23 cellular contexts compared by ENCODE assay signal in the genomic region with DNA sequence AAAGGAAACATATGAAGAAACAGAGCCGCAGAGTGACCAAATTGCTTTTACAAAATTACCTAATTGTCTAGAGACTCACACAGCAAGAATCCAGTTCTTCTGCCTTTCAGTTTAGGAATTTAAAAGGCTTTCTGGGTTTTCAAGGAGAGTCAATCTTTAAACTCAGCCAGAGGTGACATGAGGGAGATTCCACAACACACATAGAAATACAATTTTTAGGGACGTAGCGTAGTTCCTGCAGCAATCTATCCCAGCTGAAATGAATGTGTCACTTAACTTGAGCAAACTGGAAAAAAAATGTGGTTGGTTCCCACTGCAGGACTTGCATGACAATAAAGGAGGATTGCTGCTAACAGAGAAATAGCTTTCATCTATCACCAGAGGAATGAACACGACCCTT.
"Had no signal": no experiment of that assay in that cellular context is flagged by ENCODE, and none has a peak within 500 bp of the region (broad histone marks: within the 10 kb centered on the region; RNA-seq: fewer than 3 reads in every experiment).

No MANE protein-coding gene starts in this region.

- H3K4me3 Mint-ChIP-seq: immature natural killer cell; natural killer cell; stimulated activated effector memory CD8-positive, alpha-beta T cell treated with anti-CD3 and anti-CD28 coated beads, Interleukin-12 subunit alpha, Interleukin-12 subunit beta, amount 100 ng/mL, for 72 hours had no signal

- H3K4me2 ChIP-seq: hepatocyte had no signal

- H3K4me1 ChIP-seq: esophagus muscularis mucosa, foreskin keratinocyte, gastroesophageal sphincter, heart left ventricle, lower lobe of right lung, parathyroid adenoma, right lobe of liver, stomach, thyroid gland, upper lobe of left lung had no signal

- H3K9me3 Mint-ChIP-seq: natural killer cell; stimulated activated effector memory CD8-positive, alpha-beta T cell treated with anti-CD3 and anti-CD28 coated beads, Interleukin-12 subunit alpha, Interleukin-12 subunit beta, amount 100 ng/mL, for 72 hours had no signal

- H3K27ac ChIP-seq: coronary artery, esophagus muscularis mucosa, foreskin keratinocyte, gastroesophageal sphincter, heart left ventricle, hepatocyte, lower lobe of right lung, parathyroid adenoma, right lobe of liver, stomach, thyroid gland, upper lobe of left lung had no signal

- H3K36me3 ChIP-seq: esophagus muscularis mucosa, gastroesophageal sphincter, heart left ventricle, lower lobe of right lung, right lobe of liver, stomach, thyroid gland, upper lobe of left lung had no signal

- H3K27me3 Mint-ChIP-seq: progenitor cell of endocrine pancreas had no signal

- H3K27ac Mint-ChIP-seq: immature natural killer cell; natural killer cell; progenitor cell of endocrine pancreas; stimulated activated effector memory CD8-positive, alpha-beta T cell treated with anti-CD3 and anti-CD28 coated beads, Interleukin-12 subunit alpha, Interleukin-12 subunit beta, amount 100 ng/mL, for 72 hours had no signal

- H3K4me3 ChIP-seq: coronary artery, esophagus muscularis mucosa, gastroesophageal sphincter, heart left ventricle, hepatocyte, lower lobe of right lung, right lobe of liver, stomach, thyroid gland, upper lobe of left lung had no signal

- H3K4me1 Mint-ChIP-seq: stimulated activated effector memory CD8-positive, alpha-beta T cell treated with anti-CD3 and anti-CD28 coated beads, Interleukin-12 subunit alpha, Interleukin-12 subunit beta, amount 100 ng/mL, for 72 hours had no signal

- ATAC-seq: foreskin keratinocyte; gastroesophageal sphincter; heart left ventricle; left ventricle myocardium superior; lower lobe of right lung; natural killer cell; right lobe of liver; stimulated activated effector memory CD8-positive, alpha-beta T cell treated with anti-CD3 and anti-CD28 coated beads, Interleukin-12 subunit alpha, Interleukin-12 subunit beta, amount 100 ng/mL, for 72 hours had no signal

- H3K79me2 ChIP-seq: hepatocyte, parathyroid adenoma had no signal

- H2AFZ ChIP-seq: hepatocyte, parathyroid adenoma had no signal

- DNase-seq: dermis blood vessel endothelial cell; effector memory CD4-positive, alpha-beta T cell; foreskin keratinocyte; heart left ventricle; immature natural killer cell; left ventricle myocardium superior; lower lobe of right lung; natural killer cell; right lobe of liver; small intestine; stimulated activated CD4-positive, alpha-beta T cell treated with anti-CD3 and anti-CD28 coated beads, Interleukin-2, amount 100 ng/mL, for 24 hours; stimulated activated CD4-positive, alpha-beta T cell treated with anti-CD3 and anti-CD28 coated beads, Interleukin-4, amount 100 ng/mL, for 24 hours; stimulated activated naive CD4-positive, alpha-beta T cell treated with Interleukin-2 at 50 U/mL for 16 hours; stomach; thyroid gland; upper lobe of left lung had no signal

- H3K27me3 ChIP-seq: esophagus muscularis mucosa, foreskin keratinocyte, gastroesophageal sphincter, heart left ventricle, hepatocyte, right lobe of liver, stomach, thyroid gland, upper lobe of left lung had no signal

- H3K9ac ChIP-seq: parathyroid adenoma had no signal

- H3K36me3 Mint-ChIP-seq: immature natural killer cell; natural killer cell; stimulated activated effector memory CD8-positive, alpha-beta T cell treated with anti-CD3 and anti-CD28 coated beads, Interleukin-12 subunit alpha, Interleukin-12 subunit beta, amount 100 ng/mL, for 72 hours had no signal

- H3K9me3 ChIP-seq: esophagus muscularis mucosa, gastroesophageal sphincter, heart left ventricle, lower lobe of right lung, right lobe of liver, stomach, thyroid gland, upper lobe of left lung had no signal
